Comparison of ENCODE assay signal across 19 cellular contexts in the genomic region with DNA sequence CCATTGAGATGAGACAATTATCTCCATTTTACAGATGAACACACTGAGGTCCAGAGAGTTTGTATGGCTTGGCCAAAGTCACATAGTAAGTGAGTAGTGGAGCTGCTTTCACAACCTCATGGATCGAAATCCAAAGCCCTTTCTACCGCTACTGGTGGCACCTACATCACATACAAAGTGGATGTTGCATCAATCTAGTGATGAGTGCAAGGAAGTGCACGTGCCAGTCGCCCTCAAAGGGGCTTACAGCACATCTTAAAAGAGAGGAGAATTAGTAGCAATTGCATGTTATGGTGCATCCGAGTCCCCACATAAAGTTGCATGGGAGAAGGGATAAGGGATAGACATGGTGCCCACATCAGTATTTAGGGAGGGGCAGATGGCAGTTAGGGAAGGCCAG. TPM values are rescaled to one million over a fixed set of nuclear protein-coding genes. Genes with fewer than 3 reads are reported as not detected.
DNase-seq lines count a peak whose midpoint lies in the region; ATAC-seq and TF ChIP-seq lines count a peak whose summit lies in the region.
"Had no signal": no experiment of that assay in that cellular context is flagged by ENCODE, and none has a peak within 500 bp of the region (broad histone marks: within the 10 kb centered on the region; RNA-seq: fewer than 3 reads in every experiment).

No MANE protein-coding gene starts in this region.

- intact Hi-C loops in left cardiac atrium (cut with DNase I) (no loop called here), esophagus muscularis mucosa (cut with DNase I) (no loop called here), vagina (cut with DNase I) (no loop called here)

- H3K9me3 ChIP-seq in right atrium auricular region (peaks cover 0 to 5% of the 10 kb centered on the region in 2 donors), esophagus muscularis mucosa (peaks cover 0 to 8% (median 6%) of the 10 kb centered on the region in 4 donors), vagina (no peaks in the 10 kb centered on the region)
- H3K9me3 ChIP-seq: BLaER1 had no signal

- H3K36me3 ChIP-seq in right atrium auricular region = no peaks in the 10 kb centered on the region
- H3K36me3 ChIP-seq in esophagus muscularis mucosa = no peaks in the 10 kb centered on the region
- no peaks in the 10 kb centered on the region for H3K36me3 ChIP-seq in vagina
- H3K36me3 ChIP-seq: BLaER1 had no signal

- H3K4me1 ChIP-seq in right atrium auricular region (no peaks in the 10 kb centered on the region), esophagus muscularis mucosa (no peaks in the 10 kb centered on the region), vagina (no peaks in the 10 kb centered on the region)
- H3K4me1 ChIP-seq: BLaER1 had no signal

- no peak for TF ChIP-seq EP300 in esophagus muscularis mucosa (IDR thresholded peaks at IDR 0.05)

- no peaks in the 10 kb centered on the region for H3K9me3 Mint-ChIP-seq in endothelial cell (ENCODE audit: unreplicated experiment)
- H3K9me3 Mint-ChIP-seq: CD4-positive, alpha-beta T cell had no signal

- no peak overlapping the region for H3K4me3 ChIP-seq in right atrium auricular region
- H3K4me3 ChIP-seq in esophagus muscularis mucosa = no peak overlapping the region
- H3K4me3 ChIP-seq in vagina = no peak overlapping the region
- H3K4me3 ChIP-seq: BLaER1 had no signal

- H3K36me3 Mint-ChIP-seq in endothelial cell (ENCODE audit: low read depth, unreplicated experiment) = no peaks in the 10 kb centered on the region
- H3K36me3 Mint-ChIP-seq: CD14-positive monocyte; CD8-positive, alpha-beta memory T cell had no signal

- DNase-seq in right atrium auricular region (ENCODE audit: low spot score) (peak; percentile 40), left cardiac atrium (no peak), esophagus muscularis mucosa (ENCODE audit: extremely low spot score) (peak; percentile 26), vagina (ENCODE audit: extremely low spot score in 2 of 2) (peak; percentile 37 to 43), DMS 273 treated with DMSO at 0.1 percent for 48 hours (lab: John Stamatoyannopoulos, UW) (no peak), endothelial cell (ENCODE audit: low spot score) (no peak)
- DNase-seq: CD4-positive, alpha-beta T cell; CD8-positive, alpha-beta memory T cell; DMS53; DMS79 treated with DMSO at 0.1 percent for 48 hours; GF-D8; GOT3; H7; HCEC 1CT had no signal

- H3K27ac ChIP-seq in right atrium auricular region (no peak overlapping the region), esophagus muscularis mucosa (replicated peaks in 1 of 4) (no peak overlapping the region), vagina (no peak overlapping the region)
- H3K27ac ChIP-seq: 22Rv1, BLaER1 had no signal

- no peak overlapping the region for H3K27ac Mint-ChIP-seq in endothelial cell (ENCODE audit: unreplicated experiment)
- H3K27ac Mint-ChIP-seq: B cell; CD14-positive monocyte; CD4-positive, alpha-beta T cell had no signal

- TF ChIP-seq CTCF in right atrium auricular region (IDR thresholded peaks at IDR 0.05) (no peak), esophagus muscularis mucosa (IDR thresholded peaks at IDR 0.05) (no peak), vagina (IDR thresholded peaks at IDR 0.05) (no peak), endothelial cell (IDR thresholded peaks at IDR 0.05; ENCODE audit: unreplicated experiment) (no peak)

- no peaks in the 10 kb centered on the region for H3K4me1 Mint-ChIP-seq in endothelial cell (ENCODE audit: unreplicated experiment)
- H3K4me1 Mint-ChIP-seq: B cell; CD8-positive, alpha-beta memory T cell had no signal

- no peak overlapping the region for H3K4me3 Mint-ChIP-seq in endothelial cell (ENCODE audit: unreplicated experiment)
- H3K4me3 Mint-ChIP-seq: B cell; CD14-positive monocyte; CD4-positive, alpha-beta T cell; CD8-positive, alpha-beta memory T cell had no signal

- TF ChIP-seq POLR2A in esophagus muscularis mucosa (IDR thresholded peaks at IDR 0.05; ENCODE audit: low read depth) (no peak), vagina (IDR thresholded peaks at IDR 0.05) (no peak)

- H3K27me3 Mint-ChIP-seq in endothelial cell (ENCODE audit: unreplicated experiment) = no peaks in the 10 kb centered on the region

- no peaks in the 10 kb centered on the region for H3K27me3 ChIP-seq in right atrium auricular region
- no peaks in the 10 kb centered on the region for H3K27me3 ChIP-seq in esophagus muscularis mucosa
- H3K27me3 ChIP-seq in vagina = no peaks in the 10 kb centered on the region
- H3K27me3 ChIP-seq: BLaER1 had no signal

- 80% methylated on average over 5 of the region's 5 CpGs for WGBS in esophagus muscularis mucosa

- no peak for ATAC-seq in left cardiac atrium

RNA-seq across cellular contexts. Expression of gene GPR26, which starts 31.0 kb away (rescaled TPM):
- total RNA-seq in right atrium auricular region (not detected), left cardiac atrium (not detected), esophagus muscularis mucosa (not detected), vagina (not detected), endothelial cell (ENCODE audit: unreplicated experiment) (0.05 TPM)
- total RNA-seq: B cell; CD4-positive, alpha-beta T cell; CD8-positive, alpha-beta memory T cell; G401 had no signal

Comparison
In these comparisons a context has a peak if more than half of its experiments do, and no peak if none do; other contexts are left out.
1. DNase-seq: peak in right atrium auricular region (single experiment), esophagus muscularis mucosa (single experiment) and vagina (2 of 2); none in left cardiac atrium (single experiment), DMS 273 treated with DMSO at 0.1 percent for 48 hours (single experiment) and endothelial cell (single experiment).